ENCODE assay signal across 30 cellular contexts in the genomic region with DNA sequence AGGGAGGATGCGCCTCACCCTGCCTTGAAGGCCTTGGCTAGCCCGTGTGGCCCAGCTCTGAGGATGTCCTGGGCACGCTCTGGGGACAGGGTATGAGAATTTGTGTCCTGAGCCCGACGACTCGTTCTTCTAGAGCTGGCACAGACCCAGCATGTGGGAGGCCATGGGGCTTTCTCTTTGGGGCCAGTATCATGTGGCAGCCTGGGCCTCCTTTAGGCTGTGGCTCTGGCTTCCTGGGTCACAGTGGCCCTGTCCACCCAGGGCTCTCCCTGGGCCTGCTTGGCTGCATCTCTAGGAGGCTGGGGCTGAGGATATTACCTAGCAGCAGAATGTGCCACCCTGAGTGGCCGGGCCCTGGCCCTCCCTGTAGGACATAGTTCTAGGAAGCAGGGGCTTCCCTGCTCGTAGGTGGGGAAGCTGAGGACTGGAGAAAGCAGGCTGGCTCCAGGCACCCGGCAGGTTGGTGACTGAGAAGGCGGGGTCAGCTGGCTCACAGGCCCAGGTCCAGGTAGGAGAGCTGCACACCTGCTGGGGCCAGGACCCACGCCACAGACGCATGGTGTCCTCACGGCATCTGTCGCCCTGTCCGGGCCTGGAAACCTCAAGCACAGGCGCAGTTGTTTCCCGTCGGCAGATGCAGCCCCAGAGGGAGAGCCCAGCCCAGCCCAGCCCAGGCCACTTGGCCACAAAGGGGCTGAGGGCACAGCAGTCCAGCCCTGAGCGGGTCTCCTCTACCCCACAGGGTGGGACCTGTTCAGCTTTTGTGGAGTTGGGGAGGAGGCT. TPM values are rescaled to one million over a fixed set of nuclear protein-coding genes. Genes with fewer than 3 reads are reported as not detected.
"Had no signal": no experiment of that assay in that cellular context is flagged by ENCODE, and none has a peak within 500 bp of the region (broad histone marks: within the 10 kb centered on the region; RNA-seq: fewer than 3 reads in every experiment).

No MANE protein-coding gene starts in this region.

- H3K27ac ChIP-seq: esophagus muscularis mucosa, foreskin keratinocyte, gastroesophageal sphincter, heart left ventricle, hepatocyte, ovary, psoas muscle, right lobe of liver, stomach, thyroid gland had no signal

- ATAC-seq: foreskin keratinocyte; gastroesophageal sphincter; heart left ventricle; left lobe of liver; naive thymus-derived CD8-positive, alpha-beta T cell; psoas muscle; right lobe of liver had no signal

- DNase-seq: effector memory CD4-positive, alpha-beta T cell; foreskin keratinocyte; kidney; midbrain; naive thymus-derived CD8-positive, alpha-beta T cell; nephron progenitor cell; occipital lobe; ovary; posterior cingulate gyrus; psoas muscle; right lobe of liver; stimulated activated CD4-positive, alpha-beta T cell treated with anti-CD3 and anti-CD28 coated beads, Interleukin-12 subunit alpha, Interleukin-12 subunit beta, amount 100 ng/mL, for 4 hours; stimulated activated CD4-positive, alpha-beta T cell treated with anti-CD3 and anti-CD28 coated beads, Interleukin-1b, Interleukin-23, amount 100 ng/mL, for 48 hours; stimulated activated CD4-positive, alpha-beta T cell treated with anti-CD3 and anti-CD28 coated beads, Interleukin-4, amount 100 ng/mL, for 1 hour; stimulated activated CD8-positive, alpha-beta memory T cell treated with anti-CD3 and anti-CD28 coated beads, Interleukin-4, amount 100 ng/mL, for 48 hours; stimulated activated naive CD4-positive, alpha-beta T cell treated with Interleukin-2 at 50 U/mL for 16 hours; stomach; thyroid gland had no signal

- H3K27me3 ChIP-seq: dorsolateral prefrontal cortex, esophagus muscularis mucosa, foreskin keratinocyte, gastroesophageal sphincter, heart left ventricle, hepatocyte, ovary, right lobe of liver, stomach, thyroid gland had no signal

- H3K4me3 ChIP-seq: dorsolateral prefrontal cortex, esophagus muscularis mucosa, gastroesophageal sphincter, heart left ventricle, hepatocyte, lung, ovary, psoas muscle, right lobe of liver, smooth muscle cell, stomach, thyroid gland had no signal

- H2AFZ ChIP-seq: hepatocyte had no signal

- FAIRE-seq: colon, endothelial cell of umbilical vein, kidney had no signal

- H3K79me2 ChIP-seq: hepatocyte had no signal

- H3K4me1 ChIP-seq: esophagus muscularis mucosa, foreskin keratinocyte, gastroesophageal sphincter, heart left ventricle, psoas muscle, right lobe of liver, stomach, thyroid gland had no signal

- H3K4me2 ChIP-seq: hepatocyte, smooth muscle cell had no signal

- H3K9me3 ChIP-seq: esophagus muscularis mucosa, gastroesophageal sphincter, heart left ventricle, ovary, psoas muscle, right lobe of liver, stomach, thyroid gland had no signal

- H3K36me3 ChIP-seq: ovary, right lobe of liver had no signal

RNA-seq across cellular contexts. Expression of gene CCDC188, which starts 6.8 kb away (rescaled TPM):
- total RNA-seq: epithelial cell of proximal tubule; foreskin keratinocyte; gastroesophageal sphincter; hepatocyte; left lobe of liver; liver; naive thymus-derived CD8-positive, alpha-beta T cell; occipital lobe; right lobe of liver; smooth muscle cell had no signal
- polyA plus RNA-seq: foreskin keratinocyte; hepatocyte; liver; naive thymus-derived CD8-positive, alpha-beta T cell; smooth muscle cell had no signal
